Comparison of ENCODE assay signal across 1 cellular context in the genomic region with DNA sequence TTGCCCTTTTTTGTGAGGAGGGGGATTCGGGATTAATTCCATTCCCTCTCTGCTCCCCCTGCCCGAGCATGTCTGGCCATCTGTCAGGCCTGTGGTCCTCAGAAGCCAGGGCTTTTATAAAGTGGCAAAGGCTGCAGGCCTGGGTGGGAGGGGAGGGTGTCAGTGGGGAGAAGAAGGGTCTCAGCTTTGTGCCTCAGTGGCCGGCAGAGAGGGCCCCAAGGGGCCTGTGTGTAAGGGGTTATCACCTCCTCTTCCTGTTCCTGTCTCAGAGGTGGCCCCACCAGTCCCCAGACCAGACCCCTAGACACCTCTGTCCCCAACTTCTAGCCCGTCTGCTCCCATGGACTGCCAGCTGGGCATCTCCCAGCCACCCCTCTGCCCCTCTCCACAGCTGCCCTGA.
TF ChIP-seq lines count a peak whose summit lies in the region.

No MANE protein-coding gene starts in this region.

TF ChIP-seq in GM23338, 12 proteins besides CTCF, POLR2A, EP300 and RAD21:
- TF ChIP-seq, protein P1, sequence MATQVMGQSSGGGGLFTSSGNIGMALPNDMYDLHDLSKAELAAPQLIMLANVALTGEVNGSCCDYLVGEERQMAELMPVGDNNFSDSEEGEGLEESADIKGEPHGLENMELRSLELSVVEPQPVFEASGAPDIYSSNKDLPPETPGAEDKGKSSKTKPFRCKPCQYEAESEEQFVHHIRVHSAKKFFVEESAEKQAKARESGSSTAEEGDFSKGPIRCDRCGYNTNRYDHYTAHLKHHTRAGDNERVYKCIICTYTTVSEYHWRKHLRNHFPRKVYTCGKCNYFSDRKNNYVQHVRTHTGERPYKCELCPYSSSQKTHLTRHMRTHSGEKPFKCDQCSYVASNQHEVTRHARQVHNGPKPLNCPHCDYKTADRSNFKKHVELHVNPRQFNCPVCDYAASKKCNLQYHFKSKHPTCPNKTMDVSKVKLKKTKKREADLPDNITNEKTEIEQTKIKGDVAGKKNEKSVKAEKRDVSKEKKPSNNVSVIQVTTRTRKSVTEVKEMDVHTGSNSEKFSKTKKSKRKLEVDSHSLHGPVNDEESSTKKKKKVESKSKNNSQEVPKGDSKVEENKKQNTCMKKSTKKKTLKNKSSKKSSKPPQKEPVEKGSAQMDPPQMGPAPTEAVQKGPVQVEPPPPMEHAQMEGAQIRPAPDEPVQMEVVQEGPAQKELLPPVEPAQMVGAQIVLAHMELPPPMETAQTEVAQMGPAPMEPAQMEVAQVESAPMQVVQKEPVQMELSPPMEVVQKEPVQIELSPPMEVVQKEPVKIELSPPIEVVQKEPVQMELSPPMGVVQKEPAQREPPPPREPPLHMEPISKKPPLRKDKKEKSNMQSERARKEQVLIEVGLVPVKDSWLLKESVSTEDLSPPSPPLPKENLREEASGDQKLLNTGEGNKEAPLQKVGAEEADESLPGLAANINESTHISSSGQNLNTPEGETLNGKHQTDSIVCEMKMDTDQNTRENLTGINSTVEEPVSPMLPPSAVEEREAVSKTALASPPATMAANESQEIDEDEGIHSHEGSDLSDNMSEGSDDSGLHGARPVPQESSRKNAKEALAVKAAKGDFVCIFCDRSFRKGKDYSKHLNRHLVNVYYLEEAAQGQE (IDR thresholded peaks at IDR 0.05; ENCODE audit: unreplicated experiment) = no peak
- no peak for TF ChIP-seq ZNF331 (CRISPR knock-in tag; IDR thresholded peaks at IDR 0.05; ENCODE audit: low read depth)
TF ChIP-seq in GM23338: peak in this region for 0.
